In the genomic region with DNA sequence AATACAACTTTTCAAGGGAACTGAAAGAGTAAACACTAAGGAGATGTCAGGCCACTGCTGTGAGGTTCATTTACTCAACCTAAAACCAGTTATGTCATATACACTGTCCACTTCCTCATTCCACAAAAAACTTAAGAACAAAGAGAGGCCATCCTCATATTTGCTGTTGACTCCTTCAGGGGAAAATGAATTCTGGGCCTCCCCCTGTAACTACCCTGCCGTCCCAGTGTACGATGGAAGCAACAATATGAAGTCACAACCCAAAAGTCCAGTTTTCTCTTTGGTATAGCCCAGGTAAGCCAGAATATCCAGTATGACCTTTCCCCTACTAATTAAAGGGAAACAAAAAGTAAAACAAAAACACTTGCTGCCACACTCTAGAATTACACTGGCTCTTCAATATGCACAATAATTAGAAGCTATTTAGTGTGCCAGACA, we compare ENCODE assay signal across 8 cellular contexts. TPM values are rescaled to one million over a fixed set of nuclear protein-coding genes. Genes with fewer than 3 reads are reported as not detected.
A peak's percentile ranks its signal among the peaks of the same experiment; 100 is the strongest.
DNase-seq lines count a peak whose midpoint lies in the region; ATAC-seq and TF ChIP-seq lines count a peak whose summit lies in the region.

No MANE protein-coding gene starts in this region.

- peak overlapping the region; percentile 75 to 83 for H3K27ac Mint-ChIP-seq in natural killer cell

- no peak for TF ChIP-seq POLR2A in prostate gland (IDR thresholded peaks at IDR 0.05)

- 84% methylated on average over 2 of the region's 2 CpGs for WGBS in prostate gland

- H3K4me3 Mint-ChIP-seq in natural killer cell: peak overlapping the region; percentile 61

- H3K36me3 Mint-ChIP-seq in natural killer cell: no peaks in the 10 kb centered on the region

- intact Hi-C loops in natural killer cell (cut with micrococcal nuclease): no loop called here
- intact Hi-C loops in prostate gland (cut with DNase I): loop anchor here (5.0 kb wide), 1 partner anchor 142 kb away; no protein-coding TSS in a partner anchor

- H3K4me3 ChIP-seq in GM06990 (replicated peaks; ENCODE audit: low read depth, low read length): peak overlapping the region; percentile 8
- H3K4me3 ChIP-seq in prostate gland: no peak overlapping the region

- no peaks in the 10 kb centered on the region for H3K27me3 Mint-ChIP-seq in natural killer cell (ENCODE audit: low read depth in 2 of 2)

- TF ChIP-seq CTCF in GM06990 (IDR thresholded peaks at IDR 0.05; ENCODE audit: insufficient read depth, low read length, poor library complexity, severe bottlenecking): no peak
- no peak for TF ChIP-seq CTCF in natural killer cell (IDR thresholded peaks at IDR 0.05)
- TF ChIP-seq CTCF in prostate gland (IDR thresholded peaks at IDR 0.05): no peak

- peak; percentile 88 for ATAC-seq in GM21367 (IDR thresholded peaks at IDR 0.05; ENCODE audit: unreplicated experiment)
- peak; percentile 89 for ATAC-seq in HG03521 (IDR thresholded peaks at IDR 0.05; ENCODE audit: unreplicated experiment)
- ATAC-seq in natural killer cell: peak; percentile 65 to 77 (median 71)

- peaks cover 29 to 32% of the 10 kb centered on the region in 2 donors for H3K4me1 Mint-ChIP-seq in natural killer cell

- H3K9me3 Mint-ChIP-seq in natural killer cell: no peaks in the 10 kb centered on the region

- DNase-seq in GM06990 (ENCODE audit: extremely low read depth, insufficient read length) (peak; percentile 55), T47D (ENCODE audit: low read depth in 1 of 2, low spot score in 1 of 2) (peak; percentile 8 to 89), natural killer cell (no peak), GOT3 (lab: John Stamatoyannopoulos, UW) (no peak), prostate gland (ENCODE audit: low spot score) (no peak), substantia nigra (lab: John Stamatoyannopoulos, UW) (no peak)

- no peaks in the 10 kb centered on the region for H3K4me1 ChIP-seq in prostate gland (replicated peaks)

- H3K27ac ChIP-seq in prostate gland: no peak overlapping the region
- no peak overlapping the region for H3K27ac ChIP-seq in substantia nigra (ENCODE audit: low read depth, low read length, poor library complexity, severe bottlenecking)

- H3K36me3 ChIP-seq in GM06990 (ENCODE audit: control insufficient read depth, insufficient read depth, low read length) (no peaks in the 10 kb centered on the region; the same call in 1 of the 2 replicates), prostate gland (no peaks in the 10 kb centered on the region)

- in situ Hi-C loops in T47D (cut with HindIII; ENCODE audit: low pct_unique_long_range_greater_than_20kb, low sequenced_read_pairs): no loop called here

- H3K27me3 ChIP-seq in GM06990 (replicated peaks; ENCODE audit: control insufficient read depth, insufficient read depth, low read length) (no peaks in the 10 kb centered on the region), prostate gland (replicated peaks; ENCODE audit: insufficient read depth) (no peaks in the 10 kb centered on the region)

- H3K9me3 ChIP-seq in prostate gland: no peaks in the 10 kb centered on the region

RNA-seq across cellular contexts. Expression of gene CEP152, which starts 16.2 kb away (rescaled TPM):
- total RNA-seq in natural killer cell (10 to 100 TPM in 1 of 3 donors, 1 to 10 TPM in 2; 7.2 to 11.4 (median 9.2) TPM), prostate gland (1 to 10 TPM; 5.9 to 9.0 TPM)

Comparison
In these comparisons a context has a peak if more than half of its experiments do, and no peak if none do; other contexts are left out.
1. DNase-seq: peak in GM06990 (single experiment) and T47D (2 of 2); none in natural killer cell (single experiment), GOT3 (single experiment), prostate gland (single experiment) and substantia nigra (0 of 49).
2. Peak in every context shown above with its lines, with median percentiles within 50 percentile points of each other: ATAC-seq.